Comparison of ENCODE assay signal across 8 cellular contexts in genomic region chr1:53014791-53015507, GRCh38. TPM values are rescaled to one million over a fixed set of nuclear protein-coding genes. Genes with fewer than 3 reads are reported as not detected.
DNase-seq lines count a peak whose midpoint lies in the region; ATAC-seq and TF ChIP-seq lines count a peak whose summit lies in the region.

No MANE protein-coding gene starts in this region.

- H2BK15ac ChIP-seq in IMR-90 (ENCODE audit: low read depth, low read length): peak overlapping the region; percentile 42; the same call in 1 of the 3 replicates

- in situ Hi-C loops in IMR-90 (cut with MboI; ENCODE audit: low sequenced_read_pairs): no loop called here

- peak overlapping the region; percentile 50; the same call in 1 of the 2 replicates for H4K91ac ChIP-seq in IMR-90 (ENCODE audit: insufficient read depth, low read depth, low read length)

- POLR2A ChIA-PET in IMR-90 (lab: Charles Lee; ENCODE audit: unreplicated experiment): no interaction called here

- H4K5ac ChIP-seq in IMR-90 (ENCODE audit: low read depth, low read length): peak overlapping the region; percentile 41; the same call in 1 of the 2 replicates

- H3K27ac ChIP-seq in IMR-90 (ENCODE audit: insufficient read depth, low read length) (peak overlapping the region; percentile 21), OCI-LY3 (ENCODE audit: low read length) (no peak overlapping the region), mucosa of rectum (ENCODE audit: low read depth in 2 of 2, low read length in 2 of 2) (peak overlapping the region; percentile 26 to 53)

- peak; percentile 92 for ATAC-seq in GM21423 (IDR thresholded peaks at IDR 0.05; ENCODE audit: unreplicated experiment)
- peak; percentile 95 for ATAC-seq in IMR-90 (ENCODE audit: low read depth)

- no peaks in the 10 kb centered on the region for H3K27me3 ChIP-seq in IMR-90 (ENCODE audit: control insufficient read depth, insufficient read depth, low read length)
- no peaks in the 10 kb centered on the region for H3K27me3 ChIP-seq in OCI-LY3 (ENCODE audit: low read depth, low read length)
- no peaks in the 10 kb centered on the region for H3K27me3 ChIP-seq in mucosa of rectum (ENCODE audit: control insufficient read depth in 2 of 2, insufficient read depth in 2 of 2, low read length in 2 of 2)

- TSS peak; percentile 5 for BruUV-seq in IMR-90 (replicated peaks; lab: Mats Ljungman, UMichigan)

- H3K79me2 ChIP-seq in OCI-LY3 (ENCODE audit: low read length): peaks cover 7% of the 10 kb centered on the region

- H3K4me3 ChIP-seq in IMR-90 (ENCODE audit: insufficient read depth, low read depth, low read length): peak overlapping the region; percentile 51
- peak overlapping the region; percentile 95 for H3K4me3 ChIP-seq in OCI-LY3 (ENCODE audit: low read length)
- H3K4me3 ChIP-seq in mucosa of rectum (ENCODE audit: low read length in 2 of 2): peak overlapping the region; percentile 83 to 87

- H2BK5ac ChIP-seq in IMR-90 (ENCODE audit: low read depth, low read length, poor library complexity, severe bottlenecking): peak overlapping the region; percentile 77

- H3K4me1 ChIP-seq in IMR-90 (ENCODE audit: control insufficient read depth, insufficient read depth, low read length): no peaks in the 10 kb centered on the region
- H3K4me1 ChIP-seq in OCI-LY3 (ENCODE audit: low read length): peaks cover 6% of the 10 kb centered on the region
- peaks cover 3 to 11% of the 10 kb centered on the region in 2 donors for H3K4me1 ChIP-seq in mucosa of rectum (ENCODE audit: control insufficient read depth in 2 of 2, insufficient read depth in 2 of 2, low read length in 2 of 2)

- peak overlapping the region; percentile 98 for H3K4me2 ChIP-seq in IMR-90 (ENCODE audit: low read depth, low read length)
- peak overlapping the region; percentile 96 for H3K4me2 ChIP-seq in OCI-LY3 (ENCODE audit: low read length)

- H4K8ac ChIP-seq in IMR-90 (ENCODE audit: low read depth in 2 of 2, low read length in 2 of 2): peak overlapping the region; percentile 48 to 84; a peak in 3 of 4 replicates

- H3K9ac ChIP-seq in IMR-90 (ENCODE audit: low read depth, low read length): peak overlapping the region; percentile 87
- H3K9ac ChIP-seq in OCI-LY3 (ENCODE audit: low read length): peak overlapping the region; percentile 65
- peak overlapping the region; percentile 42 to 68 for H3K9ac ChIP-seq in mucosa of rectum (ENCODE audit: low read depth in 1 of 2, low read length in 2 of 2)

- no peaks in the 10 kb centered on the region for H4K20me1 ChIP-seq in IMR-90 (ENCODE audit: insufficient read depth, low read length)
- H4K20me1 ChIP-seq in OCI-LY3 (ENCODE audit: insufficient read depth, low read length): no peaks in the 10 kb centered on the region

- H3K79me1 ChIP-seq in IMR-90 (ENCODE audit: low read depth in 1 of 2, low read length in 2 of 2): peaks cover 19 to 36% of the 10 kb centered on the region in 2 experiments

- peak overlapping the region; percentile 95 for H2AK9ac ChIP-seq in IMR-90 (replicated peaks; ENCODE audit: low read depth, low read length, poor library complexity)

- TF ChIP-seq CTCF in IMR-90 (conservative IDR thresholded peaks at IDR 0.05; ENCODE audit: low read depth, low read length) (no peak), OCI-LY3 (IDR thresholded peaks at IDR 0.05; ENCODE audit: low read depth, low read length) (no peak)

- H3K14ac ChIP-seq in IMR-90 (replicated peaks; ENCODE audit: low read depth, low read length): peak overlapping the region; percentile 80

- H3K56ac ChIP-seq in IMR-90 (ENCODE audit: extremely low read depth, insufficient read depth, low read length): peak overlapping the region; percentile 88

- H3K18ac ChIP-seq in IMR-90 (ENCODE audit: low read depth, low read length): peak overlapping the region; percentile 32; the same call in 1 of the 2 replicates

- intact Hi-C loops in IMR-90 (cut with micrococcal nuclease): loop anchor here (5.0 kb wide), 1 partner anchor 172 kb away; no protein-coding TSS in a partner anchor

- WGBS in IMR-90 (ENCODE audit: extremely low coverage in 2 of 2, insufficient read length in 1 of 2), 2 experiments: 0% methylated on average over 3 of the region's 9 CpGs; no CpG with 5 or more reads in 1 of the 2 experiments

- peak overlapping the region; percentile 74 for H3K4ac ChIP-seq in IMR-90 (ENCODE audit: low read depth, low read length)

- CTCF ChIA-PET in IMR-90 (lab: Yijun Ruan, JAX): interaction anchor here (0.6 kb wide), 1 partner anchor 199 kb away, joined by 6 read pairs; no protein-coding TSS in a partner anchor

- peak overlapping the region; percentile 64 for H2AK5ac ChIP-seq in IMR-90 (ENCODE audit: low read depth, low read length)

- H3K9me1 ChIP-seq in IMR-90 (ENCODE audit: insufficient read depth, low read length): no peaks in the 10 kb centered on the region

- dilution Hi-C loops in IMR-90 (cut with HindIII; ENCODE audit: low sequenced_read_pairs, unreplicated experiment): no loop called here

- TF ChIP-seq POLR2A in IMR-90 (IDR thresholded peaks at IDR 0.05; ENCODE audit: low read depth, low read length) (no peak), erythroblast (IDR thresholded peaks at IDR 0.05; ENCODE audit: low read length) (peak; percentile 51)

- H3K9me3 ChIP-seq in IMR-90 (ENCODE audit: control insufficient read depth, insufficient read depth, low read length) (no peaks in the 10 kb centered on the region), OCI-LY3 (ENCODE audit: insufficient read depth, low read length) (no peaks in the 10 kb centered on the region), mucosa of rectum (ENCODE audit: control insufficient read depth in 2 of 2, low read length in 2 of 2) (no peaks in the 10 kb centered on the region)

- H2AFZ ChIP-seq in IMR-90 (replicated peaks; ENCODE audit: low read length, poor library complexity): peak overlapping the region; percentile 80
- peak overlapping the region; percentile 72; the same call in 1 of the 2 replicates for H2AFZ ChIP-seq in OCI-LY3 (ENCODE audit: low read depth, low read length)

- peak overlapping the region; percentile 28 for H2BK120ac ChIP-seq in IMR-90 (ENCODE audit: low read depth, low read length)

- TF ChIP-seq RAD21 in IMR-90 (IDR thresholded peaks at IDR 0.05; ENCODE audit: low read length): peak; percentile 37

- H2BK20ac ChIP-seq in IMR-90 (ENCODE audit: low read depth, low read length): no peak overlapping the region

- peak; percentile 92 for DNase-seq in COLO668 (lab: John Stamatoyannopoulos, UW; ENCODE audit: unreplicated experiment)
- DNase-seq in IMR-90: peak; percentile 91
- DNase-seq in activated T-cell treated with anti-CD3 and anti-CD28 coated beads for 1 hour (ENCODE audit: low read depth): peak; percentile 55
- peak; percentile 87 to 90 for DNase-seq in erythroblast (lab: John Stamatoyannopoulos, UW)
- peak; percentile 55 for DNase-seq in stimulated activated CD8-positive, alpha-beta memory T cell treated with anti-CD3 and anti-CD28 coated beads, Interleukin-4, amount 100 ng/mL, for 24 hours (ENCODE audit: low read depth)

- H3K36me3 ChIP-seq in IMR-90 (ENCODE audit: control insufficient read depth, insufficient read depth, low read length): peaks cover 3% of the 10 kb centered on the region; the same call in 1 of the 2 replicates
- no peaks in the 10 kb centered on the region for H3K36me3 ChIP-seq in OCI-LY3 (replicated peaks; ENCODE audit: low read depth, low read length)
- H3K36me3 ChIP-seq in mucosa of rectum (ENCODE audit: control insufficient read depth in 2 of 2, insufficient read depth in 2 of 2, low read length in 2 of 2): no peaks in the 10 kb centered on the region

- H3K23ac ChIP-seq in IMR-90 (ENCODE audit: low read depth, low read length): peak overlapping the region; percentile 20

TF ChIP-seq in IMR-90, 13 proteins besides CTCF, POLR2A, EP300 and RAD21:
- no peak for TF ChIP-seq FOS (IDR thresholded peaks at IDR 0.05; ENCODE audit: low read depth, low read length)
- TF ChIP-seq BHLHE40 (IDR thresholded peaks at IDR 0.05; ENCODE audit: low read depth, low read length): no peak
- no peak for TF ChIP-seq CEBPB (IDR thresholded peaks at IDR 0.05; ENCODE audit: low read depth, low read length)
- no peak for TF ChIP-seq MAZ (IDR thresholded peaks at IDR 0.05; ENCODE audit: borderline replicate concordance, low read depth, low read length)
- no peak for TF ChIP-seq RCOR1 (IDR thresholded peaks at IDR 0.05; ENCODE audit: insufficient replicate concordance, low read length)
- TF ChIP-seq MAFK (IDR thresholded peaks at IDR 0.05; ENCODE audit: low read depth, low read length): peak; percentile 60
- no peak for TF ChIP-seq RFX5 (IDR thresholded peaks at IDR 0.05; ENCODE audit: low read depth, low read length)
- peak; percentile 12; the same call in 1 of the 2 replicates for TF ChIP-seq SMC3 (IDR thresholded peaks at IDR 0.05; ENCODE audit: low read depth, low read length)
- no peak for TF ChIP-seq USF2 (IDR thresholded peaks at IDR 0.05; ENCODE audit: low read depth, low read length)
- TF ChIP-seq ELK1 (IDR thresholded peaks at IDR 0.05; ENCODE audit: borderline replicate concordance, low read depth, low read length): no peak
- TF ChIP-seq MXI1 (IDR thresholded peaks at IDR 0.05; ENCODE audit: borderline replicate concordance, low read depth, low read length): peak; percentile 56; the same call in 1 of the 2 replicates

RNA-seq across cellular contexts. Expression of gene PODN, which starts 47.1 kb away (rescaled TPM):
- total RNA-seq in IMR-90 (2012; rRNA removed): 0.54 and 0.56 TPM in 2 replicates
- polyA plus RNA-seq in IMR-90 (2012; rRNA removed): 5.4 and 6.2 TPM in 2 replicates
- polyA plus RNA-seq in IMR-90 (2012; cell fraction: cytosol; rRNA removed): 4.1 and 10.2 TPM in 2 replicates
- 28.0 and 31.3 TPM in 2 replicates for polyA plus RNA-seq in IMR-90 (2012; cell fraction: nucleus; rRNA removed; ENCODE audit: low replicate concordance)
